In the genomic region with DNA sequence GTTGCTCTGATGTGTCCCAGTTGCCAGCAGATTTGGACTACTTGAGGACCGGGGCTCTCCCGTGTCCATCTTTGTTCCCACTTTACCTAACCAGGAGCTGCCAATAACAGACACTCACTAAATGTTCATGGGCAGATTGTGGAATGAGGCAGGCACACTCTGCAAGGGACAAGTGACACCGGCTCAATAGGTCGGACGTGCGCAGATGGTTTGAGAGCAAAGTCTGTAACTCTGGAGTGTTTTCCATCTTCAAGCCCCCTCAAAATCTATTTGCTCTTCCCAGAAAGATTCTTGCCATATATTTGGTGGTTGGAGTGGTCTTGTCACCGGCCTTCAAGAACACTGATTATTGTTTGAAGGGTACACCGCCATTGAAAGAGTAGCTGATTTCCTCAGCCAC, we compare ENCODE assay signal across 1 cellular context.
A peak's percentile ranks its signal among the peaks of the same experiment; 100 is the strongest.
TF ChIP-seq lines count a peak whose summit lies in the region.

No MANE protein-coding gene starts in this region.

TF ChIP-seq in GM12878, 131 proteins besides CTCF, POLR2A, EP300 and RAD21:
- TF ChIP-seq, protein P1, sequence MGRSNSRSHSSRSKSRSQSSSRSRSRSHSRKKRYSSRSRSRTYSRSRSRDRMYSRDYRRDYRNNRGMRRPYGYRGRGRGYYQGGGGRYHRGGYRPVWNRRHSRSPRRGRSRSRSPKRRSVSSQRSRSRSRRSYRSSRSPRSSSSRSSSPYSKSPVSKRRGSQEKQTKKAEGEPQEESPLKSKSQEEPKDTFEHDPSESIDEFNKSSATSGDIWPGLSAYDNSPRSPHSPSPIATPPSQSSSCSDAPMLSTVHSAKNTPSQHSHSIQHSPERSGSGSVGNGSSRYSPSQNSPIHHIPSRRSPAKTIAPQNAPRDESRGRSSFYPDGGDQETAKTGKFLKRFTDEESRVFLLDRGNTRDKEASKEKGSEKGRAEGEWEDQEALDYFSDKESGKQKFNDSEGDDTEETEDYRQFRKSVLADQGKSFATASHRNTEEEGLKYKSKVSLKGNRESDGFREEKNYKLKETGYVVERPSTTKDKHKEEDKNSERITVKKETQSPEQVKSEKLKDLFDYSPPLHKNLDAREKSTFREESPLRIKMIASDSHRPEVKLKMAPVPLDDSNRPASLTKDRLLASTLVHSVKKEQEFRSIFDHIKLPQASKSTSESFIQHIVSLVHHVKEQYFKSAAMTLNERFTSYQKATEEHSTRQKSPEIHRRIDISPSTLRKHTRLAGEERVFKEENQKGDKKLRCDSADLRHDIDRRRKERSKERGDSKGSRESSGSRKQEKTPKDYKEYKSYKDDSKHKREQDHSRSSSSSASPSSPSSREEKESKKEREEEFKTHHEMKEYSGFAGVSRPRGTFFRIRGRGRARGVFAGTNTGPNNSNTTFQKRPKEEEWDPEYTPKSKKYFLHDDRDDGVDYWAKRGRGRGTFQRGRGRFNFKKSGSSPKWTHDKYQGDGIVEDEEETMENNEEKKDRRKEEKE (IDR thresholded peaks at IDR 0.05) = no peak
- TF ChIP-seq JUNB (IDR thresholded peaks at IDR 0.05) (peak; percentile 42; the same call in 1 of the 2 replicates), IKZF2 (IDR thresholded peaks at IDR 0.05) (peak in 1 of 2 experiments; percentile 14; a peak in 1 of 4 replicates)
